In the genomic region with DNA sequence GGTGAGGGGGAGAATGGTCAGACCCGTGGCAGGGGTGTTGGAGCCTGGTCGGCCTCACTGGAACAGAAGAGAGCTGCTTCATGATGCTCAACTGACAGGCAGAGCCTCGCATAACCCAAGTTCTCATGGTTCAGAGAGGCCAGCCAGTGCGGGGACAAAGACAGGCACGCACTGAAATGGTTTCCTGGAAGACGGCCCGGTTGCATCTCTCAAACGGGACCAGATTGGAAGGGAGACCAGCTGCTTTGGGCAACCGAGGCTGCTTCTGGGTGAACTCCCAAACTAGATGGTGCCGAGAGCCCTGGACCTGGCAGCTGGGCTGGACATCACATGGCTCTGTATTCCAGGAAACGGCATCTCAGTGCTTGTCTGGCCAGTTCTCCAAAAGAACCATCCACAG, we compare ENCODE assay signal across 23 cellular contexts.
"Had no signal": no experiment of that assay in that cellular context is flagged by ENCODE, and none has a peak within 500 bp of the region (broad histone marks: within the 10 kb centered on the region; RNA-seq: fewer than 3 reads in every experiment).

No MANE protein-coding gene starts in this region.

- H3K36me3 ChIP-seq: cardiac muscle cell, gastroesophageal sphincter, right lobe of liver, thoracic aorta, uterus, WERI-Rb-1 had no signal

- H3K4me1 ChIP-seq: gastroesophageal sphincter, uterus had no signal

- H3K4me3 ChIP-seq: body of pancreas, cardiac muscle cell, coronary artery, gastroesophageal sphincter, right lobe of liver, skin epidermis, thoracic aorta, uterus had no signal

- FAIRE-seq: keratinocyte had no signal

- H3K27me3 ChIP-seq: body of pancreas, right lobe of liver, uterus had no signal

- H3K27ac ChIP-seq: body of pancreas, cardiac muscle cell, coronary artery, gastroesophageal sphincter, right lobe of liver, skin epidermis, thoracic aorta, uterus, WERI-Rb-1 had no signal

- H3K9me3 ChIP-seq: body of pancreas, gastroesophageal sphincter, right lobe of liver, thoracic aorta, uterus had no signal

- DNase-seq: activated CD4-positive, alpha-beta memory T cell treated with anti-CD3 and anti-CD28 coated beads for 36 hours; activated CD4-positive, alpha-beta T cell treated with anti-CD3 and anti-CD28 coated beads for 48 hours; activated CD8-positive, alpha-beta memory T cell treated with anti-CD3 and anti-CD28 coated beads, Interleukin-2, amount 50 U/mL, for 4 hours; activated gamma-delta T cell treated with Interleukin-2 at 50 U/mL for 16 hours; activated T-cell treated with anti-CD3 and anti-CD28 coated beads, Interleukin-2, amount 50 U/mL, for 24 hours; body of pancreas; effector memory CD8-positive, alpha-beta T cell; erythroblast; left cardiac atrium; left ventricle myocardium superior; right lobe of liver; stimulated activated CD4-positive, alpha-beta T cell treated with anti-CD3 and anti-CD28 coated beads, Interleukin-12 subunit alpha, Interleukin-12 subunit beta, amount 100 ng/mL, for 4 hours; stimulated activated CD4-positive, alpha-beta T cell treated with anti-CD3 and anti-CD28 coated beads, Interleukin-4, amount 100 ng/mL, for 1 hour; T-helper 17 cell; T1000; uterus; WERI-Rb-1 had no signal
